20 cellular contexts compared by ENCODE assay signal in genomic region chr13:23655321-23655720, GRCh38.
"Had no signal": no experiment of that assay in that cellular context is flagged by ENCODE, and none has a peak within 500 bp of the region (broad histone marks: within the 10 kb centered on the region; RNA-seq: fewer than 3 reads in every experiment).

No MANE protein-coding gene starts in this region.

- H3K36me3 ChIP-seq: gastrocnemius medialis, tibial artery, upper lobe of right lung, vagina had no signal

- FAIRE-seq: endothelial cell of umbilical vein, kidney, small intestine had no signal

- H3K9me3 ChIP-seq: gastrocnemius medialis, right atrium auricular region, tibial artery, upper lobe of right lung, vagina had no signal

- H3K4me1 ChIP-seq: tibial artery had no signal

- H3K27ac ChIP-seq: coronary artery, gastrocnemius medialis, tibial artery, upper lobe of right lung, vagina had no signal

- DNase-seq: effector CD4-positive, alpha-beta T cell; endodermal cell; gastrocnemius medialis; immature natural killer cell; kidney; left colon; mammary epithelial cell; naive thymus-derived CD4-positive, alpha-beta T cell; posterior cingulate gyrus; small intestine; stimulated activated CD4-positive, alpha-beta T cell treated with anti-CD3 and anti-CD28 coated beads, Interleukin-4, amount 100 ng/mL, for 1 hour; stimulated activated CD8-positive, alpha-beta memory T cell treated with anti-CD3 and anti-CD28 coated beads, Interleukin-4, amount 100 ng/mL, for 48 hours; stimulated activated naive CD8-positive, alpha-beta T cell treated with anti-CD3 and anti-CD28 coated beads, Interleukin-15, Interleukin-2, amounts not matched to agents 100 U/mL and 50 U/mL, for 24 hours; tibial artery; upper lobe of right lung had no signal

- H3K27me3 ChIP-seq: gastrocnemius medialis, right atrium auricular region, tibial artery, upper lobe of right lung, vagina had no signal

- ATAC-seq: gastrocnemius medialis; left colon; naive thymus-derived CD4-positive, alpha-beta T cell; stimulated activated effector memory CD8-positive, alpha-beta T cell treated with anti-CD3 and anti-CD28 coated beads, Interleukin-12 subunit alpha, Interleukin-12 subunit beta, amount 100 ng/mL, for 72 hours; stimulated activated naive CD8-positive, alpha-beta T cell treated with anti-CD3 and anti-CD28 coated beads, Interleukin-15, Interleukin-2, amounts not matched to agents 100 U/mL and 50 U/mL, for 24 hours; upper lobe of right lung had no signal

- H3K4me3 ChIP-seq: coronary artery, gastrocnemius medialis, right atrium auricular region, tibial artery, upper lobe of right lung, vagina had no signal
